In genomic region chr19:32309711-32310390, GRCh38 we compare ENCODE assay signal across 21 cellular contexts.
"Had no signal": no experiment of that assay in that cellular context is flagged by ENCODE, and none has a peak within 500 bp of the region (broad histone marks: within the 10 kb centered on the region; RNA-seq: fewer than 3 reads in every experiment).

No MANE protein-coding gene starts in this region.

- H3K36me3 Mint-ChIP-seq: activated naive CD8-positive, alpha-beta T cell; brain; stimulated activated naive B cell treated with anti-CD40 and anti-IgM and Interleukin-4, amounts not matched to agents 10 μg/mL and 1 μg/mL and 100 μg/mL, for 72 hours had no signal

- H3K27ac Mint-ChIP-seq: activated naive CD8-positive, alpha-beta T cell; endodermal cell; naive thymus-derived CD8-positive, alpha-beta T cell; stimulated activated naive B cell treated with anti-CD40 and anti-IgM and Interleukin-4, amounts not matched to agents 10 μg/mL and 1 μg/mL and 100 μg/mL, for 72 hours had no signal

- H3K9me3 ChIP-seq: prostate gland, right lobe of liver had no signal

- ATAC-seq: activated CD4-positive, CD25-positive, alpha-beta regulatory T cell treated with anti-CD3 and anti-CD28 coated beads, Interleukin-2, amount 50 U/mL, for 24 hours; foreskin keratinocyte; left cardiac atrium; naive thymus-derived CD8-positive, alpha-beta T cell; stimulated activated naive B cell treated with anti-CD40 and anti-IgM and Interleukin-4, amounts not matched to agents 10 μg/mL and 1 μg/mL and 100 μg/mL, for 72 hours had no signal

- H3K4me3 Mint-ChIP-seq: activated naive CD8-positive, alpha-beta T cell; brain; endodermal cell; naive thymus-derived CD8-positive, alpha-beta T cell; stimulated activated naive B cell treated with anti-CD40 and anti-IgM and Interleukin-4, amounts not matched to agents 10 μg/mL and 1 μg/mL and 100 μg/mL, for 72 hours had no signal

- H3K4me1 ChIP-seq: foreskin keratinocyte, prostate gland, right lobe of liver had no signal

- H3K4me1 Mint-ChIP-seq: endodermal cell; naive thymus-derived CD8-positive, alpha-beta T cell; stimulated activated naive B cell treated with anti-CD40 and anti-IgM and Interleukin-4, amounts not matched to agents 10 μg/mL and 1 μg/mL and 100 μg/mL, for 72 hours had no signal

- DNase-seq: activated CD4-positive, alpha-beta T cell treated with anti-CD3 and anti-CD28 coated beads, Interleukin-2, amount 50 U/mL, for 4 hours; activated gamma-delta T cell; activated T-cell treated with anti-CD3 and anti-CD28 coated beads, Interleukin-2, amount 50 U/mL, for 48 hours; amygdala; cerebellar nuclear complex; dermis blood vessel endothelial cell; endodermal cell; foreskin keratinocyte; head of caudate nucleus; left cardiac atrium; naive thymus-derived CD8-positive, alpha-beta T cell; occipital lobe; stimulated activated CD4-positive, alpha-beta T cell treated with anti-CD3 and anti-CD28 coated beads, Interleukin-1b, Interleukin-23, amount 100 ng/mL, for 48 hours; stimulated activated naive B cell treated with anti-CD40 and anti-IgM and Interleukin-4, amounts not matched to agents 10 μg/mL and 1 μg/mL and 100 μg/mL, for 72 hours; T-helper 2 cell; trophoblast cell had no signal

- H3K4me3 ChIP-seq: prostate gland, right lobe of liver had no signal

- H3K27me3 ChIP-seq: foreskin keratinocyte, right lobe of liver had no signal

- H3K36me3 ChIP-seq: prostate gland, right lobe of liver had no signal

- H3K27ac ChIP-seq: foreskin keratinocyte, prostate gland, right lobe of liver had no signal

- H3K9me3 Mint-ChIP-seq: endodermal cell had no signal
